In genomic region chr14:91363776-91364523, GRCh38 we compare ENCODE assay signal across 8 cellular contexts. TPM values are rescaled to one million over a fixed set of nuclear protein-coding genes. Genes with fewer than 3 reads are reported as not detected.
DNase-seq lines count a peak whose midpoint lies in the region; ATAC-seq and TF ChIP-seq lines count a peak whose summit lies in the region.

No MANE protein-coding gene starts in this region.

- H3K9me3 ChIP-seq in gastrocnemius medialis, result no peaks in the 10 kb centered on the region

- DNase-seq in activated naive CD4-positive, alpha-beta T cell treated with anti-CD3 and anti-CD28 coated beads, Interleukin-2, amount 50 U/mL, for 16 hours, result no peak
- DNase-seq in SIG-M5 (lab: John Stamatoyannopoulos, UW), result peak; percentile 59
- DNase-seq in stimulated activated effector memory CD8-positive, alpha-beta T cell treated with anti-CD3 and anti-CD28 coated beads, Interleukin-12 subunit alpha, Interleukin-12 subunit beta, amount 100 ng/mL, for 72 hours (ENCODE audit: low spot score in 2 of 2), result no peak
- DNase-seq in amniotic stem cell (lab: John Stamatoyannopoulos, UW), result no peak
- no peak for DNase-seq in gastrocnemius medialis
- no peak for DNase-seq in dedifferentiated amniotic fluid mesenchymal stem cell (ENCODE audit: extremely low spot score)

- no peaks in the 10 kb centered on the region for H3K27me3 ChIP-seq in gastrocnemius medialis

- H3K36me3 Mint-ChIP-seq in activated naive CD4-positive, alpha-beta T cell treated with anti-CD3 and anti-CD28 coated beads, Interleukin-2, amount 50 U/mL, for 24 hours, result no peaks in the 10 kb centered on the region
- H3K36me3 Mint-ChIP-seq in stimulated activated effector memory CD8-positive, alpha-beta T cell treated with anti-CD3 and anti-CD28 coated beads, Interleukin-12 subunit alpha, Interleukin-12 subunit beta, amount 100 ng/mL, for 72 hours, result peaks cover 42% of the 10 kb centered on the region

- no peak overlapping the region for H3K4me3 ChIP-seq in gastrocnemius medialis

- TF ChIP-seq CTCF in gastrocnemius medialis (IDR thresholded peaks at IDR 0.05 in 4 of 5, conservative IDR thresholded peaks at IDR 0.05 in 1 of 5), result no peak

- H3K27ac Mint-ChIP-seq in activated naive CD4-positive, alpha-beta T cell treated with anti-CD3 and anti-CD28 coated beads, Interleukin-2, amount 50 U/mL, for 24 hours, result peak overlapping the region; percentile 74
- H3K27ac Mint-ChIP-seq in stimulated activated effector memory CD8-positive, alpha-beta T cell treated with anti-CD3 and anti-CD28 coated beads, Interleukin-12 subunit alpha, Interleukin-12 subunit beta, amount 100 ng/mL, for 72 hours, result peak overlapping the region; percentile 61

- H3K4me1 ChIP-seq in gastrocnemius medialis, result no peaks in the 10 kb centered on the region

- in situ Hi-C loops in gastrocnemius medialis (cut with MboI; ENCODE audit: low sequenced_read_pairs in 4 of 4), result no loop called here

- no peak for TF ChIP-seq POLR2A in gastrocnemius medialis (IDR thresholded peaks at IDR 0.05)

- H3K27ac ChIP-seq in gastrocnemius medialis, result no peak overlapping the region

- H3K4me1 Mint-ChIP-seq in activated naive CD4-positive, alpha-beta T cell treated with anti-CD3 and anti-CD28 coated beads, Interleukin-2, amount 50 U/mL, for 24 hours, result peaks cover 84% of the 10 kb centered on the region
- H3K4me1 Mint-ChIP-seq in stimulated activated effector memory CD8-positive, alpha-beta T cell treated with anti-CD3 and anti-CD28 coated beads, Interleukin-12 subunit alpha, Interleukin-12 subunit beta, amount 100 ng/mL, for 72 hours, result peaks cover 82% of the 10 kb centered on the region

- peak; percentile 51 for ATAC-seq in HG02885 (IDR thresholded peaks at IDR 0.05; ENCODE audit: poor library complexity, unreplicated experiment)
- ATAC-seq in stimulated activated effector memory CD8-positive, alpha-beta T cell treated with anti-CD3 and anti-CD28 coated beads, Interleukin-12 subunit alpha, Interleukin-12 subunit beta, amount 100 ng/mL, for 72 hours, result peak; percentile 7
- ATAC-seq in gastrocnemius medialis, result no peak

- intact Hi-C loops in gastrocnemius medialis (cut with DNase I; ENCODE audit: low total_unique reads), result no loop called here

- no peaks in the 10 kb centered on the region for H3K9me3 Mint-ChIP-seq in activated naive CD4-positive, alpha-beta T cell treated with anti-CD3 and anti-CD28 coated beads, Interleukin-2, amount 50 U/mL, for 24 hours
- H3K9me3 Mint-ChIP-seq in stimulated activated effector memory CD8-positive, alpha-beta T cell treated with anti-CD3 and anti-CD28 coated beads, Interleukin-12 subunit alpha, Interleukin-12 subunit beta, amount 100 ng/mL, for 72 hours, result no peaks in the 10 kb centered on the region

- no peaks in the 10 kb centered on the region for H3K36me3 ChIP-seq in gastrocnemius medialis

- H3K4me3 Mint-ChIP-seq in activated naive CD4-positive, alpha-beta T cell treated with anti-CD3 and anti-CD28 coated beads, Interleukin-2, amount 50 U/mL, for 24 hours, result no peak overlapping the region
- no peak overlapping the region for H3K4me3 Mint-ChIP-seq in stimulated activated effector memory CD8-positive, alpha-beta T cell treated with anti-CD3 and anti-CD28 coated beads, Interleukin-12 subunit alpha, Interleukin-12 subunit beta, amount 100 ng/mL, for 72 hours

- no peaks in the 10 kb centered on the region for H3K27me3 Mint-ChIP-seq in activated naive CD4-positive, alpha-beta T cell treated with anti-CD3 and anti-CD28 coated beads, Interleukin-2, amount 50 U/mL, for 24 hours

RNA-seq across cellular contexts. Expression of gene CCDC88C, which starts 53.7 kb away (rescaled TPM):
- total RNA-seq in gastrocnemius medialis, result 1 to 10 TPM; 1.1 to 2.7 (median 2.1) TPM

Comparison
In these comparisons a context has a peak if more than half of its experiments do, and no peak if none do; other contexts are left out.
1. ATAC-seq: peak in HG02885 (single experiment) and stimulated activated effector memory CD8-positive, alpha-beta T cell treated with anti-CD3 and anti-CD28 coated beads, Interleukin-12 subunit alpha, Interleukin-12 subunit beta, amount 100 ng/mL, for 72 hours (single experiment); none in gastrocnemius medialis (0 of 2).